Comparison of ENCODE assay signal across 8 cellular contexts in the genomic region with DNA sequence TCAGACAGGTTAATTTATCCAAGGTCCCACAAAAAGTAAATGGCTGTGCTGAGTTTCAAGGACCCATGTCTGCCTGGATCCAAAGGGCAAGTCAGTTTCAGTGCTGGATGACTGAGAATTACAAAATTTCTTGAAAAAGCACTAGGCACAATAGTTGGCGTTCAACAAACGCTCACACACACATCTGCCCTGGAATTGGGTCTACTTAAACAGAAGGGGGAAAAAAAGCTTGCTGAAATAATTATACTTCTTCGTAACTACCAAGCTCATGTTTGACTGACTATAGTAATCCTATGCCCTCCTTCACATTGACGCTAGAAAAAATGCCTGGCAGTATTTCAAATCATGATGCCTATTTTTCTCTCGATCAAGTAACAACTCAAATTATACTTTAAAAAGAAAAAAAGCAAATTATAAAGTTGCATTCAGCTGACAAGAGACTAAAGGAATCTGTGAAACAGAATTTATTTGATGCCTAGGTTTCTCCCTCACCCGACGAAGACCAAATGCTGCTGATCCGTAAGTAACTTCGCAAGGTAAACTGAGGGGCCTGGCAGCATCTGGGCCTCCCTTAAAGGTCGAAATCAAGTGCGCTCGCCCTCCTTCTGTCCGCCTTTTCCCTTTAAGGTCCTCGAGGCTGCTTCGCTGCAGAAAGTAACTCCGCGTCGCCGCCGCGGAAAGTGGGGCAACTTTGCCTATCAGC. TPM values are rescaled to one million over a fixed set of nuclear protein-coding genes. Genes with fewer than 3 reads are reported as not detected.
DNase-seq lines count a peak whose midpoint lies in the region; ATAC-seq, FAIRE-seq and TF ChIP-seq lines count a peak whose summit lies in the region.

No MANE protein-coding gene starts in this region.

- intact Hi-C loops in OCI-LY7 (cut with micrococcal nuclease; ENCODE audit: unreplicated experiment), result loop anchor here (1.0 to 5.0 kb wide), 6 partner anchors 63 to 840 kb away; partner anchors contain the start of genes CYP39A1, SLC25A27 and TNFRSF21

- H2AK5ac ChIP-seq in H1 (ENCODE audit: low read depth, low read length), result no peak overlapping the region

- peak overlapping the region; percentile 94 for H2BK5ac ChIP-seq in H1 (ENCODE audit: low read depth, low read length)

- peak overlapping the region; percentile 93; the same call in 1 of the 2 replicates for H2BK15ac ChIP-seq in H1 (ENCODE audit: low read length)

- POLR2A ChIA-PET in OCI-LY7 (lab: Charles Lee), result interaction anchor here (0.6 to 4.1 kb wide), 34 partner anchors 9 to 230 kb away, joined by 3 to 34 read pairs (median 5); no protein-coding TSS in a partner anchor
- POLR2A ChIA-PET in H1 (lab: Charles Lee; ENCODE audit: partially characterized antibody), result interaction anchor here (0.6 to 3.3 kb wide), 24 partner anchors 9 to 378 kb away, joined by 3 to 31 read pairs (median 5); no protein-coding TSS in a partner anchor

- no peak overlapping the region for H2BK120ac ChIP-seq in H1 (replicated peaks; ENCODE audit: low read depth, low read length)

- no peak overlapping the region for H2BK20ac ChIP-seq in H1 (ENCODE audit: low read length)

- H4K5ac ChIP-seq in H1 (ENCODE audit: insufficient read length, low read depth, low read length), result peak overlapping the region; percentile 7

- TSS peak; percentile 95 for BruUV-seq in OCI-LY7 (replicated peaks; lab: Mats Ljungman, UMichigan)

- H3K27ac Mint-ChIP-seq in natural killer cell treated with Interleukin-12 subunit alpha and Interleukin-12 subunit beta and Interleukin-15 and Interleukin-18, amount 100 ng/mL, for 72 hours, result peak overlapping the region; percentile 75 to 99

- H3K4me2 ChIP-seq in OCI-LY7 (ENCODE audit: low read length) (peak overlapping the region; percentile 82), H1 (ENCODE audit: insufficient read depth in 1 of 2, low read depth in 2 of 2, low read length in 2 of 2) (peak overlapping the region; percentile 91 to 92)

- H3K79me2 ChIP-seq in OCI-LY7 (ENCODE audit: insufficient read depth, low read depth, low read length) (peaks cover 74% of the 10 kb centered on the region), H1 (ENCODE audit: control insufficient read depth in 1 of 2, insufficient read depth in 2 of 2, low read length in 2 of 2) (peaks cover 32 to 57% of the 10 kb centered on the region in 2 experiments)

- H3K18ac ChIP-seq in H1 (ENCODE audit: extremely low read depth, low read length), result peak overlapping the region; percentile 76

- TF ChIP-seq RAD21 in H1 (IDR thresholded peaks at IDR 0.05 in 1 of 2, conservative IDR thresholded peaks at IDR 0.05 in 1 of 2; ENCODE audit: low read depth in 2 of 2, low read length in 2 of 2), result no peak

- no peak for TF ChIP-seq POLR2A in H1 (IDR thresholded peaks at IDR 0.05; ENCODE audit: control extremely low read depth in 1 of 2, low read depth in 2 of 2, low read length in 2 of 2)

- no peak for ATAC-seq in natural killer cell treated with Interleukin-12 subunit alpha and Interleukin-12 subunit beta and Interleukin-15 and Interleukin-18, amount 100 ng/mL, for 72 hours

- no peak overlapping the region for H2BK12ac ChIP-seq in H1 (ENCODE audit: low read depth, low read length)

- H3K4me1 ChIP-seq in OCI-LY7 (ENCODE audit: insufficient read depth, low read length, poor library complexity, severe bottlenecking) (peaks cover 48% of the 10 kb centered on the region), H1 (replicated peaks in 1 of 4; ENCODE audit: control insufficient read depth in 3 of 4, insufficient read depth in 4 of 4, low read length in 3 of 4) (peaks cover 0 to 5% (median 1%) of the 10 kb centered on the region in 4 experiments; a peak in 2 of 7 replicates)

- TF ChIP-seq CTCF in OCI-LY7 (conservative IDR thresholded peaks at IDR 0.05; ENCODE audit: low read length) (no peak), H1 (IDR thresholded peaks at IDR 0.05; ENCODE audit: control extremely low read depth in 1 of 3, insufficient read depth in 1 of 3, low read depth in 1 of 3, low read length in 3 of 3) (no peak)

- no peak overlapping the region for H3K4ac ChIP-seq in H1 (replicated peaks; ENCODE audit: insufficient read length, low read depth, low read length)

- peaks cover 0 to 4% of the 10 kb centered on the region in 2 donors for H3K27me3 Mint-ChIP-seq in natural killer cell treated with Interleukin-12 subunit alpha and Interleukin-12 subunit beta and Interleukin-15 and Interleukin-18, amount 100 ng/mL, for 72 hours

- peaks cover 5% of the 10 kb centered on the region; the same call in 1 of the 2 replicates for H3K23me2 ChIP-seq in H1 (ENCODE audit: low read depth, low read length)

- H2AFZ ChIP-seq in OCI-LY7 (ENCODE audit: low read length) (peak overlapping the region; percentile 73), H1 (ENCODE audit: low read length) (peak overlapping the region; percentile 80; the same call in 1 of the 2 replicates)

- peak overlapping the region; percentile 99 for H3K4me3 Mint-ChIP-seq in natural killer cell treated with Interleukin-12 subunit alpha and Interleukin-12 subunit beta and Interleukin-15 and Interleukin-18, amount 100 ng/mL, for 72 hours

- FAIRE-seq in H1 (lab: Jason Lieb, UNC), result no peak

- H3K9me3 ChIP-seq in OCI-LY7 (ENCODE audit: low read length) (no peaks in the 10 kb centered on the region), H1 (ENCODE audit: insufficient read depth in 2 of 2, low read depth in 1 of 2, low read length in 1 of 2) (no peaks in the 10 kb centered on the region)

- no peaks in the 10 kb centered on the region for H3K9me3 Mint-ChIP-seq in natural killer cell treated with Interleukin-12 subunit alpha and Interleukin-12 subunit beta and Interleukin-15 and Interleukin-18, amount 100 ng/mL, for 72 hours

- no peaks in the 10 kb centered on the region for H3K36me3 ChIP-seq in H7 (replicated peaks; ENCODE audit: control insufficient read depth, insufficient read depth, low read length)
- peaks cover 7% of the 10 kb centered on the region; the same call in 1 of the 2 replicates for H3K36me3 ChIP-seq in OCI-LY7 (ENCODE audit: insufficient read depth, low read length)
- H3K36me3 ChIP-seq in H1 (ENCODE audit: control insufficient read depth in 2 of 4, insufficient read depth in 4 of 4, low read length in 3 of 4), result no peaks in the 10 kb centered on the region

- CTCF ChIA-PET in OCI-LY7 (lab: Charles Lee; ENCODE audit: unreplicated experiment) (interaction anchor here (1.2 kb wide), 1 partner anchor 38 kb away, joined by 4 read pairs; no protein-coding TSS in a partner anchor), H1 (lab: Charles Lee; ENCODE audit: partially characterized antibody) (interaction anchor here (1.1 to 3.1 kb wide), 4 partner anchors 9 to 370 kb away, joined by 3 to 12 read pairs (median 4); no protein-coding TSS in a partner anchor)

- H3K79me1 ChIP-seq in H1 (ENCODE audit: low read depth, low read length), result no peaks in the 10 kb centered on the region; the same call in 1 of the 2 replicates

- H4K20me1 ChIP-seq in OCI-LY7 (ENCODE audit: insufficient read depth, low read length), result peaks cover 28% of the 10 kb centered on the region
- peaks cover 2 to 3% of the 10 kb centered on the region in 2 experiments for H4K20me1 ChIP-seq in H1 (replicated peaks in 1 of 2; ENCODE audit: control insufficient read depth in 1 of 2, insufficient read depth in 2 of 2, low read length in 2 of 2)

- peak overlapping the region; percentile 97 for H3K27ac ChIP-seq in OCI-LY7 (ENCODE audit: low read depth, low read length, poor library complexity, severe bottlenecking)
- H3K27ac ChIP-seq in H1 (ENCODE audit: low read depth, low read length), result peak overlapping the region; percentile 90

- H4K8ac ChIP-seq in H1 (ENCODE audit: extremely low read depth, insufficient read depth, low read length), result peak overlapping the region; percentile 81; the same call in 1 of the 2 replicates

- no peaks in the 10 kb centered on the region for H3K9me2 ChIP-seq in OCI-LY7 (ENCODE audit: insufficient read depth, low read length)

- H3K23ac ChIP-seq in H1 (ENCODE audit: insufficient read length), result no peak overlapping the region

- no peak overlapping the region for H4K91ac ChIP-seq in H1 (replicated peaks; ENCODE audit: insufficient read length, low read length)

- no peak for TF ChIP-seq EP300 in H1 (IDR thresholded peaks at IDR 0.05; ENCODE audit: borderline replicate concordance in 1 of 2, low read depth in 2 of 2, low read length in 2 of 2)

- H3K4me3 ChIP-seq in H7 (ENCODE audit: insufficient read depth, low read depth, low read length) (peak overlapping the region; percentile 99), OCI-LY7 (ENCODE audit: low read depth, low read length, poor library complexity, severe bottlenecking) (peak overlapping the region; percentile 81), H1 (ENCODE audit: extremely low read depth in 1 of 4, insufficient read depth in 2 of 4, low read depth in 3 of 4, low read length in 4 of 4) (peak overlapping the region; percentile 69 to 91 (median 82))

- H3K36me3 Mint-ChIP-seq in natural killer cell treated with Interleukin-12 subunit alpha and Interleukin-12 subunit beta and Interleukin-15 and Interleukin-18, amount 100 ng/mL, for 72 hours, result no peaks in the 10 kb centered on the region

- WGBS in H1 (ENCODE audit: extremely low coverage in 1 of 2, insufficient coverage in 1 of 2, insufficient read length in 1 of 2, insufficient replicate concordance in 2 of 2, low coverage in 1 of 2, low lambda C conversion rate in 2 of 2, missing lambda C conversion rate in 1 of 2), 2 experiments, result 6% methylated on average over 20 of the region's 21 CpGs; no CpG with 5 or more reads in 1 of the 2 experiments

- H3K9ac ChIP-seq in H1 (replicated peaks in 1 of 4; ENCODE audit: extremely low read depth in 1 of 4, low read depth in 3 of 4, low read length in 3 of 4), result peak overlapping the region; percentile 77 to 91 (median 89)

- DNase-seq in H7 (no peak), OCI-LY7 (ENCODE audit: low spot score) (peak; percentile 46), H1 (ENCODE audit: low read depth in 1 of 2, low spot score in 2 of 2) (no peak), putamen (ENCODE audit: low spot score) (no peak), A172 (ENCODE audit: low spot score) (no peak), AG08395 (ENCODE audit: low spot score) (no peak), GM19240 (ENCODE audit: insufficient read length, low spot score) (no peak)
- DNase-seq in natural killer cell treated with Interleukin-12 subunit alpha and Interleukin-12 subunit beta and Interleukin-15 and Interleukin-18, amount 100 ng/mL, for 72 hours (ENCODE audit: low spot score), result no peak

- no peak overlapping the region for H3K14ac ChIP-seq in H1 (ENCODE audit: insufficient read length)

- no peak overlapping the region for H3K56ac ChIP-seq in H1 (replicated peaks; ENCODE audit: insufficient read length, low read depth, low read length)

- H3K27me3 ChIP-seq in H7 (ENCODE audit: control insufficient read depth, insufficient read depth, low read length), result no peaks in the 10 kb centered on the region
- H3K27me3 ChIP-seq in H1 (replicated peaks in 1 of 4; ENCODE audit: control insufficient read depth in 3 of 4, extremely low read depth in 1 of 4, insufficient read depth in 3 of 4, low read length in 3 of 4), result no peaks in the 10 kb centered on the region

- H3K4me1 Mint-ChIP-seq in natural killer cell treated with Interleukin-12 subunit alpha and Interleukin-12 subunit beta and Interleukin-15 and Interleukin-18, amount 100 ng/mL, for 72 hours (ENCODE audit: low read depth in 2 of 2), result peaks cover 13 to 34% of the 10 kb centered on the region in 2 donors

RNA-seq across cellular contexts. Expression of gene CD2AP, which starts 0.6 kb away (rescaled TPM):
- 34.0 and 44.3 TPM in 2 replicates for total RNA-seq in H7 (2014; rRNA removed; shearing (Covaris generic))
- total RNA-seq in OCI-LY7 (2014; rRNA removed; shearing (Covaris generic)), result 26.6 and 30.0 TPM in 2 replicates
- total RNA-seq in OCI-LY7 (2022), result 58.0 and 61.7 TPM in 2 replicates
- total RNA-seq in H1 (2021; fragmentation: NEBNext Ultra II Directional; extraction: Animal tissue kit (Norgen Biotek cat#: 25700)), result 69.7 and 75.6 TPM in 2 replicates
- polyA plus RNA-seq in H1 (2011; rRNA removed), result 4.8 and 8.6 TPM in 2 replicates
- 15.7 TPM for polyA plus RNA-seq in H1 (2011; cell fraction: cytosol; rRNA removed)
- 5.1 TPM for polyA plus RNA-seq in H1 (2011; cell fraction: nucleus; rRNA removed)
- polyA plus RNA-seq in H1 (2012, experiment 1 of 2), result 14.1 to 33.7 TPM (median 18.2 TPM) in 4 replicates
- polyA plus RNA-seq in H1 (2012, experiment 2 of 2), result 1.8 TPM
- 43.2 TPM for polyA plus RNA-seq in H1 (2013, experiment 1 of 2)
- 41.9 TPM for polyA plus RNA-seq in H1 (2013, experiment 2 of 2)
- 10.9 and 15.9 TPM in 2 replicates for polyA minus RNA-seq in H1 (2011; rRNA and poly(A)+ RNA removed)
- polyA minus RNA-seq in H1 (2011; cell fraction: cytosol; rRNA and poly(A)+ RNA removed), result 18.2 TPM
- polyA minus RNA-seq in H1 (2011; cell fraction: nucleus; rRNA and poly(A)+ RNA removed), result 54.4 TPM
- 10 to 100 TPM; 18.9 to 29.6 TPM for total RNA-seq in natural killer cell treated with Interleukin-12 subunit alpha and Interleukin-12 subunit beta and Interleukin-15 and Interleukin-18, amount 100 ng/mL, for 72 hours
- total RNA-seq in A172 (2014; rRNA removed; shearing (Covaris generic)), result 13.4 and 18.0 TPM in 2 replicates
